ENCODE assay signal across 1 cellular context in genomic region chr6:4346659-4347333, GRCh38.
TF ChIP-seq lines count a peak whose summit lies in the region.

No MANE protein-coding gene starts in this region.

TF ChIP-seq in GM23338, 12 proteins besides CTCF, POLR2A, EP300 and RAD21 (continued from another document):
- TF ChIP-seq ZNF331 (CRISPR knock-in tag; IDR thresholded peaks at IDR 0.05; ENCODE audit: low read depth) (no peak), STAT1 (IDR thresholded peaks at IDR 0.05; ENCODE audit: unreplicated experiment) (no peak), POLR2AphosphoS5 (IDR thresholded peaks at IDR 0.05; ENCODE audit: low read depth) (no peak)
- TF ChIP-seq, protein P1, sequence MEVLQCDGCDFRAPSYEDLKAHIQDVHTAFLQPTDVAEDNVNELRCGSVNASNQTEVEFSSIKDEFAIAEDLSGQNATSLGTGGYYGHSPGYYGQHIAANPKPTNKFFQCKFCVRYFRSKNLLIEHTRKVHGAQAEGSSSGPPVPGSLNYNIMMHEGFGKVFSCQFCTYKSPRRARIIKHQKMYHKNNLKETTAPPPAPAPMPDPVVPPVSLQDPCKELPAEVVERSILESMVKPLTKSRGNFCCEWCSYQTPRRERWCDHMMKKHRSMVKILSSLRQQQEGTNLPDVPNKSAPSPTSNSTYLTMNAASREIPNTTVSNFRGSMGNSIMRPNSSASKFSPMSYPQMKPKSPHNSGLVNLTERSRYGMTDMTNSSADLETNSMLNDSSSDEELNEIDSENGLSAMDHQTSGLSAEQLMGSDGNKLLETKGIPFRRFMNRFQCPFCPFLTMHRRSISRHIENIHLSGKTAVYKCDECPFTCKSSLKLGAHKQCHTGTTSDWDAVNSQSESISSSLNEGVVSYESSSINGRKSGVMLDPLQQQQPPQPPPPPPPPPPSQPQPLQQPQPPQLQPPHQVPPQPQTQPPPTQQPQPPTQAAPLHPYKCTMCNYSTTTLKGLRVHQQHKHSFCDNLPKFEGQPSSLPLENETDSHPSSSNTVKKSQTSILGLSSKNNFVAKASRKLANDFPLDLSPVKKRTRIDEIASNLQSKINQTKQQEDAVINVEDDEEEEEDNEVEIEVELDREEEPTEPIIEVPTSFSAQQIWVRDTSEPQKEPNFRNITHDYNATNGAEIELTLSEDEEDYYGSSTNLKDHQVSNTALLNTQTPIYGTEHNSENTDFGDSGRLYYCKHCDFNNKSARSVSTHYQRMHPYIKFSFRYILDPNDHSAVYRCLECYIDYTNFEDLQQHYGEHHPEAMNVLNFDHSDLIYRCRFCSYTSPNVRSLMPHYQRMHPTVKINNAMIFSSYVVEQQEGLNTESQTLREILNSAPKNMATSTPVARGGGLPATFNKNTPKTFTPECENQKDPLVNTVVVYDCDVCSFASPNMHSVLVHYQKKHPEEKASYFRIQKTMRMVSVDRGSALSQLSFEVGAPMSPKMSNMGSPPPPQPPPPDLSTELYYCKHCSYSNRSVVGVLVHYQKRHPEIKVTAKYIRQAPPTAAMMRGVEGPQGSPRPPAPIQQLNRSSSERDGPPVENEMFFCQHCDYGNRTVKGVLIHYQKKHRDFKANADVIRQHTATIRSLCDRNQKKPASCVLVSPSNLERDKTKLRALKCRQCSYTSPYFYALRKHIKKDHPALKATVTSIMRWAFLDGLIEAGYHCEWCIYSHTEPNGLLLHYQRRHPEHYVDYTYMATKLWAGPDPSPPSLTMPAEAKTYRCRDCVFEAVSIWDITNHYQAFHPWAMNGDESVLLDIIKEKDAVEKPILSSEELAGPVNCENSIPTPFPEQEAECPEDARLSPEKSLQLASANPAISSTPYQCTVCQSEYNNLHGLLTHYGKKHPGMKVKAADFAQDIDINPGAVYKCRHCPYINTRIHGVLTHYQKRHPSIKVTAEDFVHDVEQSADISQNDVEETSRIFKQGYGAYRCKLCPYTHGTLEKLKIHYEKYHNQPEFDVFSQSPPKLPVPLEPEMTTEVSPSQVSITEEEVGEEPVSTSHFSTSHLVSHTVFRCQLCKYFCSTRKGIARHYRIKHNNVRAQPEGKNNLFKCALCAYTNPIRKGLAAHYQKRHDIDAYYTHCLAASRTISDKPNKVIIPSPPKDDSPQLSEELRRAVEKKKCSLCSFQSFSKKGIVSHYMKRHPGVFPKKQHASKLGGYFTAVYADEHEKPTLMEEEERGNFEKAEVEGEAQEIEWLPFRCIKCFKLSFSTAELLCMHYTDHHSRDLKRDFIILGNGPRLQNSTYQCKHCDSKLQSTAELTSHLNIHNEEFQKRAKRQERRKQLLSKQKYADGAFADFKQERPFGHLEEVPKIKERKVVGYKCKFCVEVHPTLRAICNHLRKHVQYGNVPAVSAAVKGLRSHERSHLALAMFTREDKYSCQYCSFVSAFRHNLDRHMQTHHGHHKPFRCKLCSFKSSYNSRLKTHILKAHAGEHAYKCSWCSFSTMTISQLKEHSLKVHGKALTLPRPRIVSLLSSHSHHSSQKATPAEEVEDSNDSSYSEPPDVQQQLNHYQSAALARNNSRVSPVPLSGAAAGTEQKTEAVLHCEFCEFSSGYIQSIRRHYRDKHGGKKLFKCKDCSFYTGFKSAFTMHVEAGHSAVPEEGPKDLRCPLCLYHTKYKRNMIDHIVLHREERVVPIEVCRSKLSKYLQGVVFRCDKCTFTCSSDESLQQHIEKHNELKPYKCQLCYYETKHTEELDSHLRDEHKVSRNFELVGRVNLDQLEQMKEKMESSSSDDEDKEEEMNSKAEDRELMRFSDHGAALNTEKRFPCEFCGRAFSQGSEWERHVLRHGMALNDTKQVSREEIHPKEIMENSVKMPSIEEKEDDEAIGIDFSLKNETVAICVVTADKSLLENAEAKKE (CRISPR knock-in tag; IDR thresholded peaks at IDR 0.05) = no peak
- TF ChIP-seq, protein P2, sequence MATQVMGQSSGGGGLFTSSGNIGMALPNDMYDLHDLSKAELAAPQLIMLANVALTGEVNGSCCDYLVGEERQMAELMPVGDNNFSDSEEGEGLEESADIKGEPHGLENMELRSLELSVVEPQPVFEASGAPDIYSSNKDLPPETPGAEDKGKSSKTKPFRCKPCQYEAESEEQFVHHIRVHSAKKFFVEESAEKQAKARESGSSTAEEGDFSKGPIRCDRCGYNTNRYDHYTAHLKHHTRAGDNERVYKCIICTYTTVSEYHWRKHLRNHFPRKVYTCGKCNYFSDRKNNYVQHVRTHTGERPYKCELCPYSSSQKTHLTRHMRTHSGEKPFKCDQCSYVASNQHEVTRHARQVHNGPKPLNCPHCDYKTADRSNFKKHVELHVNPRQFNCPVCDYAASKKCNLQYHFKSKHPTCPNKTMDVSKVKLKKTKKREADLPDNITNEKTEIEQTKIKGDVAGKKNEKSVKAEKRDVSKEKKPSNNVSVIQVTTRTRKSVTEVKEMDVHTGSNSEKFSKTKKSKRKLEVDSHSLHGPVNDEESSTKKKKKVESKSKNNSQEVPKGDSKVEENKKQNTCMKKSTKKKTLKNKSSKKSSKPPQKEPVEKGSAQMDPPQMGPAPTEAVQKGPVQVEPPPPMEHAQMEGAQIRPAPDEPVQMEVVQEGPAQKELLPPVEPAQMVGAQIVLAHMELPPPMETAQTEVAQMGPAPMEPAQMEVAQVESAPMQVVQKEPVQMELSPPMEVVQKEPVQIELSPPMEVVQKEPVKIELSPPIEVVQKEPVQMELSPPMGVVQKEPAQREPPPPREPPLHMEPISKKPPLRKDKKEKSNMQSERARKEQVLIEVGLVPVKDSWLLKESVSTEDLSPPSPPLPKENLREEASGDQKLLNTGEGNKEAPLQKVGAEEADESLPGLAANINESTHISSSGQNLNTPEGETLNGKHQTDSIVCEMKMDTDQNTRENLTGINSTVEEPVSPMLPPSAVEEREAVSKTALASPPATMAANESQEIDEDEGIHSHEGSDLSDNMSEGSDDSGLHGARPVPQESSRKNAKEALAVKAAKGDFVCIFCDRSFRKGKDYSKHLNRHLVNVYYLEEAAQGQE (IDR thresholded peaks at IDR 0.05; ENCODE audit: unreplicated experiment) = no peak
